In genomic region chr10:133765308-133765707, GRCh38 we compare ENCODE assay signal across 6 cellular contexts.
DNase-seq lines count a peak whose midpoint lies in the region; ATAC-seq, FAIRE-seq and TF ChIP-seq lines count a peak whose summit lies in the region.
"Not testable (repeated sequence)": the region's sequence is repeated elsewhere in the genome, so short reads cannot be mapped to it uniquely, and the experiment has no call there.

No MANE protein-coding gene starts in this region.

- intact Hi-C loops in K562 (cut with micrococcal nuclease): not testable (repeated sequence)

- ATAC-seq in K562: not testable (repeated sequence)

- in situ Hi-C loops in K562 (cut with MboI): not testable (repeated sequence)

- not testable (repeated sequence) for H3K9me1 ChIP-seq in K562 (ENCODE audit: control insufficient read depth, insufficient read depth, low read length)

- TF ChIP-seq EP300 in K562 (IDR thresholded peaks at IDR 0.05; ENCODE audit: low read length); H1 (IDR thresholded peaks at IDR 0.05; ENCODE audit: borderline replicate concordance in 1 of 2, low read depth in 2 of 2, low read length in 2 of 2): not testable (repeated sequence)

- not testable (repeated sequence) for H3K9me3 ChIP-seq in HEK293 (ENCODE audit: control insufficient read depth, insufficient read depth, low read depth, low read length); K562 (replicated peaks; ENCODE audit: control insufficient read depth, insufficient read depth, low read depth, low read length)
- H3K9me3 ChIP-seq in H1 (ENCODE audit: insufficient read depth in 2 of 2, low read depth in 1 of 2, low read length in 1 of 2): peaks cover 5 to 11% of the 10 kb centered on the region in 2 experiments; a peak in 2 of 4 replicates

- H3K4ac ChIP-seq in H1 (replicated peaks; ENCODE audit: insufficient read length, low read depth, low read length): not testable (repeated sequence)

- not testable (repeated sequence) for H3K36me3 ChIP-seq in HEK293 (ENCODE audit: control insufficient read depth in 2 of 2, insufficient read depth in 1 of 2, low read length in 2 of 2); K562 (ENCODE audit: control insufficient read depth, insufficient read depth, low read length); H1 (ENCODE audit: control insufficient read depth in 2 of 4, insufficient read depth in 4 of 4, low read length in 3 of 4)

- H3K9ac ChIP-seq in K562 (ENCODE audit: insufficient read depth in 1 of 2, low read depth in 2 of 2, low read length in 2 of 2); H1 (replicated peaks in 1 of 4; ENCODE audit: extremely low read depth in 1 of 4, low read depth in 3 of 4, low read length in 3 of 4): not testable (repeated sequence)

- not testable (repeated sequence) for H3K23ac ChIP-seq in H1 (ENCODE audit: insufficient read length)

- not testable (repeated sequence) for H4K91ac ChIP-seq in H1 (replicated peaks; ENCODE audit: insufficient read length, low read length)

- CTCF ChIA-PET in HEK293 (lab: Yijun Ruan, JAX); K562 (lab: Yijun Ruan, JAX; ENCODE audit: low intra/inter-chr PET ratio); H1 (lab: Charles Lee; ENCODE audit: partially characterized antibody): not testable (repeated sequence)

- not testable (repeated sequence) for H2BK120ac ChIP-seq in H1 (replicated peaks; ENCODE audit: low read depth, low read length)

- H2AFZ ChIP-seq in K562 (ENCODE audit: low read depth, low read length); H1 (ENCODE audit: low read length): not testable (repeated sequence)

- H2AK5ac ChIP-seq in H1 (ENCODE audit: low read depth, low read length): not testable (repeated sequence)

- POLR2A ChIA-PET in HEK293 (lab: Yijun Ruan, JAX); K562 (lab: Yijun Ruan, JAX); H1 (lab: Charles Lee; ENCODE audit: partially characterized antibody): not testable (repeated sequence)

- not testable (repeated sequence) for H2BK20ac ChIP-seq in H1 (ENCODE audit: low read length)

- not testable (repeated sequence) for H3K27me3 ChIP-seq in K562 (ENCODE audit: control insufficient read depth in 2 of 2, insufficient read depth in 2 of 2, low read length in 2 of 2); H1 (replicated peaks in 1 of 4; ENCODE audit: control insufficient read depth in 3 of 4, extremely low read depth in 1 of 4, insufficient read depth in 3 of 4, low read length in 3 of 4)

- H2BK5ac ChIP-seq in H1 (ENCODE audit: low read depth, low read length): not testable (repeated sequence)

- FAIRE-seq in GM18507 (lab: Jason Lieb, UNC) (peak; percentile 65), K562 (lab: Jason Lieb, UNC) (peak; percentile 59), colon (lab: Jason Lieb, UNC) (peak; percentile 31), H1 (lab: Jason Lieb, UNC) (peak; percentile 48), urothelium cell line (lab: Jason Lieb, UNC) (peak; percentile 71)

- not testable (repeated sequence) for H3K4me3 ChIP-seq in HEK293 (ENCODE audit: low read depth, low read length); K562; H1 (ENCODE audit: extremely low read depth in 1 of 4, insufficient read depth in 2 of 4, low read depth in 3 of 4, low read length in 4 of 4)

- H3K27ac ChIP-seq in HEK293 (ENCODE audit: extremely low read depth, low read depth, low read length); K562 (ENCODE audit: extremely low read depth, low read depth, low read length); H1 (ENCODE audit: low read depth, low read length): not testable (repeated sequence)

- H3K14ac ChIP-seq in H1 (ENCODE audit: insufficient read length): not testable (repeated sequence)

- no CpG with 5 or more reads among the region's 1 CpG for WGBS in K562 (ENCODE audit: insufficient coverage, low coverage, missing lambda C conversion rate)
- no CpG with 5 or more reads among the region's 1 CpG for WGBS in H1 (ENCODE audit: extremely low coverage in 1 of 2, insufficient coverage in 1 of 2, insufficient read length in 1 of 2, insufficient replicate concordance in 2 of 2, low coverage in 1 of 2, low lambda C conversion rate in 2 of 2, missing lambda C conversion rate in 1 of 2), 2 experiments

- TF ChIP-seq RAD21 in K562 (CRISPR knock-in tag; conservative IDR thresholded peaks at IDR 0.05 in 1 of 2, IDR thresholded peaks at IDR 0.05 in 1 of 2); H1 (IDR thresholded peaks at IDR 0.05 in 1 of 2, conservative IDR thresholded peaks at IDR 0.05 in 1 of 2; ENCODE audit: low read depth in 2 of 2, low read length in 2 of 2): not testable (repeated sequence)

- not testable (repeated sequence) for DNase-seq in GM18507 (ENCODE audit: extremely low spot score, insufficient read length, low read depth); K562 (ENCODE audit: extremely low read depth in 1 of 4, low spot score in 3 of 4); H1 (ENCODE audit: low read depth in 1 of 2, low spot score in 2 of 2); urothelium cell line (ENCODE audit: low spot score)

- not testable (repeated sequence) for H3K79me2 ChIP-seq in K562 (ENCODE audit: control insufficient read depth, insufficient read depth, low read length); H1 (ENCODE audit: control insufficient read depth in 1 of 2, insufficient read depth in 2 of 2, low read length in 2 of 2)

- H2BK15ac ChIP-seq in H1 (ENCODE audit: low read length): not testable (repeated sequence)

- H3K56ac ChIP-seq in H1 (replicated peaks; ENCODE audit: insufficient read length, low read depth, low read length): not testable (repeated sequence)

- BruUV-seq in K562 (replicated peaks; lab: Mats Ljungman, UMichigan): not testable (repeated sequence)

- not testable (repeated sequence) for TF ChIP-seq POLR2A in K562 (conservative IDR thresholded peaks at IDR 0.05); H1 (IDR thresholded peaks at IDR 0.05; ENCODE audit: control extremely low read depth in 1 of 2, low read depth in 2 of 2, low read length in 2 of 2)

- not testable (repeated sequence) for H3K18ac ChIP-seq in H1 (ENCODE audit: extremely low read depth, low read length)

- not testable (repeated sequence) for H2BK12ac ChIP-seq in H1 (ENCODE audit: low read depth, low read length)

- not testable (repeated sequence) for H4K5ac ChIP-seq in H1 (ENCODE audit: insufficient read length, low read depth, low read length)

- H4K20me1 ChIP-seq in K562 (replicated peaks; ENCODE audit: control insufficient read depth, insufficient read depth, low read length); H1 (replicated peaks in 1 of 2; ENCODE audit: control insufficient read depth in 1 of 2, insufficient read depth in 2 of 2, low read length in 2 of 2): not testable (repeated sequence)

- H3K4me1 ChIP-seq in HEK293 (ENCODE audit: control insufficient read depth, insufficient read depth, low read length); K562 (replicated peaks in 1 of 2; ENCODE audit: control insufficient read depth in 2 of 2, insufficient read depth in 2 of 2, low read length in 2 of 2); H1 (replicated peaks in 1 of 4; ENCODE audit: control insufficient read depth in 3 of 4, insufficient read depth in 4 of 4, low read length in 3 of 4): not testable (repeated sequence)

- H3K79me1 ChIP-seq in H1 (ENCODE audit: low read depth, low read length): not testable (repeated sequence)

- not testable (repeated sequence) for H4K8ac ChIP-seq in H1 (ENCODE audit: extremely low read depth, insufficient read depth, low read length)

- TF ChIP-seq CTCF in HEK293 (tag by site-specific recombination; IDR thresholded peaks at IDR 0.05); K562 (IDR thresholded peaks at IDR 0.05 in 2 of 3, conservative IDR thresholded peaks at IDR 0.05 in 1 of 3; ENCODE audit: insufficient read depth in 2 of 3, low read depth in 1 of 3, low read length in 3 of 3); H1 (IDR thresholded peaks at IDR 0.05; ENCODE audit: control extremely low read depth in 1 of 3, insufficient read depth in 1 of 3, low read depth in 1 of 3, low read length in 3 of 3): not testable (repeated sequence)

- not testable (repeated sequence) for H3K23me2 ChIP-seq in H1 (ENCODE audit: low read depth, low read length)

- not testable (repeated sequence) for H3K4me2 ChIP-seq in K562 (ENCODE audit: insufficient read depth, low read length); H1 (ENCODE audit: insufficient read depth in 1 of 2, low read depth in 2 of 2, low read length in 2 of 2)

TF ChIP-seq in HEK293, 187 proteins besides CTCF, POLR2A, EP300 and RAD21:
- TF ChIP-seq ZBTB48 (tag by site-specific recombination; IDR thresholded peaks at IDR 0.05): peak; percentile 93
TF ChIP-seq in HEK293: peak in this region for 1; not testable (repeated sequence) for 186.
